23 cellular contexts compared by ENCODE assay signal in genomic region chr15:98417346-98417745, GRCh38.
DNase-seq lines count a peak whose midpoint lies in the region; ATAC-seq, FAIRE-seq and TF ChIP-seq lines count a peak whose summit lies in the region.
"Had no signal": no experiment of that assay in that cellular context is flagged by ENCODE, and none has a peak within 500 bp of the region (broad histone marks: within the 10 kb centered on the region; RNA-seq: fewer than 3 reads in every experiment).

No MANE protein-coding gene starts in this region.

- no peak overlapping the region for H3K23ac ChIP-seq in mesenchymal stem cell (ENCODE audit: low read length in 2 of 2)

- H3K79me2 ChIP-seq in astrocyte (ENCODE audit: insufficient read depth, low read length) = no peaks in the 10 kb centered on the region

- H3K27ac ChIP-seq in astrocyte (ENCODE audit: low read depth, low read length) (no peak overlapping the region), mesenchymal stem cell (ENCODE audit: low read length, poor library complexity, severe bottlenecking) (no peak overlapping the region), sigmoid colon (peak overlapping the region in 3 of 4 donors; percentile 61 to 78 (median 68))
- H3K27ac ChIP-seq: 22Rv1, BLaER1, C4-2B had no signal

- H3K9me3 Mint-ChIP-seq in astrocyte (ENCODE audit: unreplicated experiment) (peaks cover 16% of the 10 kb centered on the region), chondrocyte (ENCODE audit: low read depth) (peaks cover 6% of the 10 kb centered on the region)
- H3K9me3 Mint-ChIP-seq: CD8-positive, alpha-beta T cell; GM23338; HFFc6 had no signal

- H3K14ac ChIP-seq in mesenchymal stem cell (ENCODE audit: low read length in 2 of 2) = no peak overlapping the region

- no peak overlapping the region for H3K4me3 ChIP-seq in astrocyte (ENCODE audit: insufficient read depth, low read depth, low read length)
- no peak overlapping the region for H3K4me3 ChIP-seq in mesenchymal stem cell (ENCODE audit: insufficient read depth in 1 of 2, low read depth in 1 of 2, low read length in 2 of 2)
- no peak overlapping the region for H3K4me3 ChIP-seq in sigmoid colon
- H3K4me3 ChIP-seq: BLaER1, GM23338, HAP-1 had no signal

- H3K18ac ChIP-seq in mesenchymal stem cell (ENCODE audit: low read depth in 1 of 2, low read length in 2 of 2) = no peak overlapping the region

- H3K4ac ChIP-seq in mesenchymal stem cell (ENCODE audit: low read depth in 1 of 2, low read length in 2 of 2) = no peak overlapping the region

- H3K9me3 ChIP-seq in astrocyte (ENCODE audit: insufficient read depth, low read depth, low read length) (no peaks in the 10 kb centered on the region), mesenchymal stem cell (ENCODE audit: control insufficient read depth, low read length) (no peaks in the 10 kb centered on the region), sigmoid colon (no peaks in the 10 kb centered on the region)
- H3K9me3 ChIP-seq: BLaER1, Caco-2, HAP-1 had no signal

- H3K27me3 Mint-ChIP-seq in astrocyte (ENCODE audit: low read depth, unreplicated experiment) (peaks cover 29% of the 10 kb centered on the region), chondrocyte (ENCODE audit: low read depth) (peaks cover 9% of the 10 kb centered on the region)

- H2BK120ac ChIP-seq in mesenchymal stem cell (ENCODE audit: low read depth, low read length) = no peak overlapping the region

- no peak overlapping the region for H2AK5ac ChIP-seq in mesenchymal stem cell (ENCODE audit: low read length, severe bottlenecking)

- ATAC-seq in GM18861 (IDR thresholded peaks at IDR 0.05; ENCODE audit: unreplicated experiment) (no peak), HG02763 (IDR thresholded peaks at IDR 0.05; ENCODE audit: unreplicated experiment) (no peak)
- ATAC-seq: CD8-positive, alpha-beta T cell; GM23338 had no signal

- no peak overlapping the region for H3K4me2 ChIP-seq in astrocyte (ENCODE audit: low read length)
- H3K4me2 ChIP-seq in mesenchymal stem cell (ENCODE audit: low read length, poor library complexity, severe bottlenecking) = no peak overlapping the region
- H3K4me2 ChIP-seq: BLaER1, GM23338 had no signal

- H3K9ac ChIP-seq in astrocyte (ENCODE audit: low read length) (no peak overlapping the region), mesenchymal stem cell (ENCODE audit: low read length) (no peak overlapping the region)
- H3K9ac ChIP-seq: BLaER1 had no signal

- TF ChIP-seq EP300 in sigmoid colon (IDR thresholded peaks at IDR 0.05) = no peak

- H3K27ac Mint-ChIP-seq in astrocyte (ENCODE audit: unreplicated experiment) = peak overlapping the region; percentile 5
- H3K27ac Mint-ChIP-seq in chondrocyte (ENCODE audit: unreplicated experiment) = no peak overlapping the region
- H3K27ac Mint-ChIP-seq: B cell; CD4-positive, CD25-positive, alpha-beta regulatory T cell; CD8-positive, alpha-beta T cell; GM23338; HFFc6 had no signal

- H3K4me1 ChIP-seq in astrocyte (ENCODE audit: insufficient read depth, low read length) (peaks cover 6% of the 10 kb centered on the region), mesenchymal stem cell (ENCODE audit: control insufficient read depth, insufficient read depth, low read depth, low read length) (peaks cover 9% of the 10 kb centered on the region), sigmoid colon (peaks cover 0 to 65% (median 49%) of the 10 kb centered on the region in 4 donors)

- H3K36me3 ChIP-seq in astrocyte (ENCODE audit: insufficient read depth, low read length) (no peaks in the 10 kb centered on the region), mesenchymal stem cell (ENCODE audit: control insufficient read depth in 1 of 2, insufficient read depth in 2 of 2, low read depth in 1 of 2, low read length in 2 of 2) (no peaks in the 10 kb centered on the region), sigmoid colon (no peaks in the 10 kb centered on the region)
- H3K36me3 ChIP-seq: BLaER1, HAP-1 had no signal

- no peak overlapping the region for H4K91ac ChIP-seq in mesenchymal stem cell (ENCODE audit: low read length)

- H2AFZ ChIP-seq in astrocyte (ENCODE audit: low read depth, low read length) (no peak overlapping the region), mesenchymal stem cell (ENCODE audit: low read depth, low read length) (no peak overlapping the region)
- H2AFZ ChIP-seq: GM23338 had no signal

- H4K8ac ChIP-seq in mesenchymal stem cell (ENCODE audit: low read length) = no peak overlapping the region

- 89% methylated on average over 12 of the region's 12 CpGs for WGBS in mesenchymal stem cell
- WGBS in sigmoid colon, 2 donors = 82 to 92% methylated on average over 12 of the region's 12 CpGs

- peaks cover 15% of the 10 kb centered on the region for H3K27me3 ChIP-seq in astrocyte (ENCODE audit: insufficient read depth, low read length)
- peaks cover 17 to 34% of the 10 kb centered on the region in 2 experiments for H3K27me3 ChIP-seq in mesenchymal stem cell (ENCODE audit: control insufficient read depth in 1 of 2, insufficient read depth in 1 of 2, low read length in 2 of 2)
- H3K27me3 ChIP-seq in sigmoid colon = peaks cover 0 to 7% (median 0%) of the 10 kb centered on the region in 3 donors

- H4K20me1 ChIP-seq in astrocyte (ENCODE audit: insufficient read depth, low read length) = no peaks in the 10 kb centered on the region
- H4K20me1 ChIP-seq: BLaER1 had no signal

- intact Hi-C loops in sigmoid colon (cut with DNase I) = loop anchor here (5.0 kb wide), 1 partner anchor 50 kb away; no protein-coding TSS in a partner anchor

- peak overlapping the region; percentile 54 for H2BK15ac ChIP-seq in mesenchymal stem cell (ENCODE audit: low read depth, poor library complexity, severe bottlenecking)

- no peak overlapping the region for H2BK12ac ChIP-seq in mesenchymal stem cell (ENCODE audit: low read length in 2 of 2)

- H3K79me1 ChIP-seq in mesenchymal stem cell (replicated peaks; ENCODE audit: low read length, poor library complexity, severe bottlenecking) = no peaks in the 10 kb centered on the region

- TF ChIP-seq CTCF in astrocyte (IDR thresholded peaks at IDR 0.05; ENCODE audit: insufficient read depth, low read depth, low read length) (no peak), chondrocyte (IDR thresholded peaks at IDR 0.05) (no peak), sigmoid colon (IDR thresholded peaks at IDR 0.05) (no peak)

- DNase-seq in astrocyte (ENCODE audit: low read depth) (no peak), chondrocyte (ENCODE audit: low spot score) (peak; percentile 57), mesenchymal stem cell (no peak), sigmoid colon (no peak), T-helper 9 cell (no peak), HTR-8/SVneo (ENCODE audit: insufficient read length, low spot score) (no peak)
- DNase-seq: Caco-2; CD4-positive, CD25-positive, alpha-beta regulatory T cell; CD8-positive, alpha-beta T cell; DMS153; DND-41; HFFc6 had no signal

- H3K36me3 Mint-ChIP-seq in astrocyte (ENCODE audit: low read depth, unreplicated experiment) (peaks cover 6% of the 10 kb centered on the region), chondrocyte (ENCODE audit: low read depth) (no peaks in the 10 kb centered on the region)
- H3K36me3 Mint-ChIP-seq: CD4-positive, CD25-positive, alpha-beta regulatory T cell; CD8-positive, alpha-beta T cell had no signal

- peaks cover 16% of the 10 kb centered on the region for H3K4me1 Mint-ChIP-seq in astrocyte (ENCODE audit: low read depth, unreplicated experiment)
- H3K4me1 Mint-ChIP-seq in chondrocyte (ENCODE audit: low read depth) = peaks cover 20% of the 10 kb centered on the region

- H3K4me3 Mint-ChIP-seq in astrocyte (ENCODE audit: unreplicated experiment) = no peak overlapping the region
- H3K4me3 Mint-ChIP-seq in chondrocyte (ENCODE audit: unreplicated experiment) = no peak overlapping the region
- H3K4me3 Mint-ChIP-seq: B cell; CD4-positive, CD25-positive, alpha-beta regulatory T cell; CD8-positive, alpha-beta T cell; GM23338; HFFc6 had no signal

- FAIRE-seq in astrocyte (lab: Jason Lieb, UNC) (no peak), HTR-8/SVneo (lab: Jason Lieb, UNC) (no peak)
- FAIRE-seq: A204.1, G401.6, H54 had no signal

- no peak for TF ChIP-seq POLR2A in sigmoid colon (IDR thresholded peaks at IDR 0.05)

- H2BK5ac ChIP-seq in mesenchymal stem cell (ENCODE audit: low read depth, low read length, poor library complexity, severe bottlenecking) = no peak overlapping the region

Comparison
In these comparisons a context has a peak if more than half of its experiments do, and no peak if none do; other contexts are left out.
1. H3K27ac ChIP-seq: peak in sigmoid colon (3 of 4); none in astrocyte (single experiment) and mesenchymal stem cell (single experiment).